In genomic region chr9:92191801-92192200, GRCh38 we compare ENCODE assay signal across 16 cellular contexts.
DNase-seq lines count a peak whose midpoint lies in the region; ATAC-seq and TF ChIP-seq lines count a peak whose summit lies in the region.
"Had no signal": no experiment of that assay in that cellular context is flagged by ENCODE, and none has a peak within 500 bp of the region (broad histone marks: within the 10 kb centered on the region; RNA-seq: fewer than 3 reads in every experiment).

No MANE protein-coding gene starts in this region.

- peaks cover 22 to 33% of the 10 kb centered on the region in 2 donors for H3K27me3 Mint-ChIP-seq in CD8-positive, alpha-beta memory T cell

- no peaks in the 10 kb centered on the region for H3K9me3 ChIP-seq in IMR-90 (ENCODE audit: control insufficient read depth, insufficient read depth, low read length)
- H3K9me3 ChIP-seq in mammary epithelial cell (replicated peaks; ENCODE audit: insufficient read depth, low read length): no peaks in the 10 kb centered on the region
- peaks cover 7% of the 10 kb centered on the region for H3K9me3 ChIP-seq in mesenchymal stem cell (ENCODE audit: control insufficient read depth, low read length)
- H3K9me3 ChIP-seq in CD8-positive, alpha-beta memory T cell (ENCODE audit: low read length): no peaks in the 10 kb centered on the region

- peaks cover 5% of the 10 kb centered on the region; the same call in 1 of the 2 replicates for H3K9me1 ChIP-seq in IMR-90 (ENCODE audit: insufficient read depth, low read length)

- H3K4me1 ChIP-seq in IMR-90 (ENCODE audit: control insufficient read depth, insufficient read depth, low read length) (peaks cover 18% of the 10 kb centered on the region), mammary epithelial cell (ENCODE audit: insufficient read depth, low read length) (no peaks in the 10 kb centered on the region), mesenchymal stem cell (ENCODE audit: control insufficient read depth, insufficient read depth, low read depth, low read length) (peaks cover 26% of the 10 kb centered on the region)
- H3K4me1 ChIP-seq in CD8-positive, alpha-beta memory T cell (ENCODE audit: insufficient read depth, low read length): no peaks in the 10 kb centered on the region

- H3K79me1 ChIP-seq in IMR-90 (ENCODE audit: low read depth in 1 of 2, low read length in 2 of 2) (no peaks in the 10 kb centered on the region), mesenchymal stem cell (replicated peaks; ENCODE audit: low read length, poor library complexity, severe bottlenecking) (no peaks in the 10 kb centered on the region)

- H2AK9ac ChIP-seq in IMR-90 (replicated peaks; ENCODE audit: low read depth, low read length, poor library complexity): no peak overlapping the region

- dilution Hi-C loops in IMR-90 (cut with HindIII; ENCODE audit: low sequenced_read_pairs, unreplicated experiment): no loop called here
- dilution Hi-C loops in mammary epithelial cell (cut with HindIII; ENCODE audit: low sequenced_read_pairs): no loop called here

- TF ChIP-seq RAD21 in IMR-90 (IDR thresholded peaks at IDR 0.05; ENCODE audit: low read length): no peak

- H2BK20ac ChIP-seq in IMR-90 (ENCODE audit: low read depth, low read length): peak overlapping the region; percentile 44; the same call in 1 of the 2 replicates

- in situ Hi-C loops in Caki2 (cut with HindIII; ENCODE audit: low pct_unique_long_range_greater_than_20kb, low sequenced_read_pairs) (no loop called here), IMR-90 (cut with MboI; ENCODE audit: low sequenced_read_pairs) (no loop called here), mammary epithelial cell (cut with MboI; ENCODE audit: low sequenced_read_pairs in 2 of 2) (no loop called here)

- H4K20me1 ChIP-seq in IMR-90 (ENCODE audit: insufficient read depth, low read length): no peaks in the 10 kb centered on the region
- no peaks in the 10 kb centered on the region for H4K20me1 ChIP-seq in mammary epithelial cell (ENCODE audit: insufficient read depth, low read length)

- DNase-seq in Caki2 (ENCODE audit: low read depth) (peak; percentile 10), IMR-90 (peak; percentile 59), mammary epithelial cell (peak; percentile 23), mesenchymal stem cell (no peak), NCI-H1092 (lab: John Stamatoyannopoulos, UW) (no peak), left ventricle myocardium superior (no peak)
- no peak for DNase-seq in CD8-positive, alpha-beta memory T cell
- DNase-seq: activated naive CD8-positive, alpha-beta T cell treated with anti-CD3 and anti-CD28 coated beads, Interleukin-2, amount 10 ng/mL, durations not matched to agents 7 days and 5 days; activated T-cell treated with anti-CD3 and anti-CD28 coated beads, Interleukin-2, amount 50 U/mL, for 4 hours; CD4-positive, alpha-beta memory T cell; GF-D8; NCI-H2107; posterior cingulate gyrus; SHP77 treated with DMSO at 0.1 percent for 48 hours; stimulated activated naive B cell treated with anti-CD40 and anti-IgM and Interleukin-4, amounts not matched to agents 10 μg/mL and 1 μg/mL and 100 μg/mL, for 72 hours had no signal

- H3K4me2 ChIP-seq in IMR-90 (ENCODE audit: low read depth, low read length) (no peak overlapping the region), mammary epithelial cell (ENCODE audit: insufficient read depth, low read depth, low read length) (no peak overlapping the region), mesenchymal stem cell (ENCODE audit: low read length, poor library complexity, severe bottlenecking) (no peak overlapping the region)

- H2AFZ ChIP-seq in IMR-90 (replicated peaks; ENCODE audit: low read length, poor library complexity) (no peak overlapping the region), mammary epithelial cell (ENCODE audit: low read depth, low read length) (no peak overlapping the region), mesenchymal stem cell (ENCODE audit: low read depth, low read length) (no peak overlapping the region)

- ATAC-seq in IMR-90 (ENCODE audit: low read depth) (peak; percentile 65), left ventricle myocardium superior (no peak)
- ATAC-seq: activated T-cell treated with anti-CD3 and anti-CD28 coated beads, Interleukin-2, amount 50 U/mL, for 4 hours; stimulated activated naive B cell treated with anti-CD40 and anti-IgM and Interleukin-4, amounts not matched to agents 10 μg/mL and 1 μg/mL and 100 μg/mL, for 72 hours had no signal

- TF ChIP-seq CTCF in IMR-90 (conservative IDR thresholded peaks at IDR 0.05; ENCODE audit: low read depth, low read length) (no peak), mammary epithelial cell (conservative IDR thresholded peaks at IDR 0.05 in 1 of 2, IDR thresholded peaks at IDR 0.05 in 1 of 2; ENCODE audit: extremely low read depth in 1 of 2, insufficient read depth in 1 of 2, low read depth in 1 of 2, low read length in 2 of 2) (no peak)

- POLR2A ChIA-PET in IMR-90 (lab: Charles Lee; ENCODE audit: unreplicated experiment): no interaction called here
- POLR2A ChIA-PET in CD8-positive, alpha-beta memory T cell (lab: Charles Lee): no interaction called here

- H2AK5ac ChIP-seq in IMR-90 (ENCODE audit: low read depth, low read length) (no peak overlapping the region), mesenchymal stem cell (ENCODE audit: low read length, severe bottlenecking) (no peak overlapping the region)

- no peak overlapping the region for H3K4me3 Mint-ChIP-seq in CD8-positive, alpha-beta memory T cell
- H3K4me3 Mint-ChIP-seq: activated naive CD8-positive, alpha-beta T cell treated with anti-CD3 and anti-CD28 coated beads, Interleukin-2, amount 10 ng/mL, durations not matched to agents 7 days and 5 days; activated T-cell treated with anti-CD3 and anti-CD28 coated beads, Interleukin-2, amount 50 U/mL, for 4 hours; CD4-positive, alpha-beta memory T cell; central memory CD8-positive, alpha-beta T cell; stimulated activated naive B cell treated with anti-CD40 and anti-IgM and Interleukin-4, amounts not matched to agents 10 μg/mL and 1 μg/mL and 100 μg/mL, for 72 hours had no signal

- H3K36me3 ChIP-seq in IMR-90 (ENCODE audit: control insufficient read depth, insufficient read depth, low read length) (no peaks in the 10 kb centered on the region), mammary epithelial cell (ENCODE audit: insufficient read depth, low read length) (no peaks in the 10 kb centered on the region), mesenchymal stem cell (ENCODE audit: control insufficient read depth in 1 of 2, insufficient read depth in 2 of 2, low read depth in 1 of 2, low read length in 2 of 2) (no peaks in the 10 kb centered on the region)
- H3K36me3 ChIP-seq in CD8-positive, alpha-beta memory T cell (ENCODE audit: insufficient read depth, low read length): no peaks in the 10 kb centered on the region

- H3K23ac ChIP-seq in IMR-90 (ENCODE audit: low read depth, low read length): no peak overlapping the region
- no peak overlapping the region for H3K23ac ChIP-seq in mesenchymal stem cell (ENCODE audit: low read length in 2 of 2)

- H3K14ac ChIP-seq in IMR-90 (replicated peaks; ENCODE audit: low read depth, low read length): no peak overlapping the region
- no peak overlapping the region for H3K14ac ChIP-seq in mesenchymal stem cell (ENCODE audit: low read length in 2 of 2)

- no peak overlapping the region for H3K27ac Mint-ChIP-seq in CD8-positive, alpha-beta memory T cell
- H3K27ac Mint-ChIP-seq: activated naive CD8-positive, alpha-beta T cell treated with anti-CD3 and anti-CD28 coated beads, Interleukin-2, amount 10 ng/mL, durations not matched to agents 7 days and 5 days; stimulated activated naive B cell treated with anti-CD40 and anti-IgM and Interleukin-4, amounts not matched to agents 10 μg/mL and 1 μg/mL and 100 μg/mL, for 72 hours had no signal

- H3K56ac ChIP-seq in IMR-90 (ENCODE audit: extremely low read depth, insufficient read depth, low read length): no peak overlapping the region

- H3K9ac ChIP-seq in IMR-90 (ENCODE audit: low read depth, low read length): no peak overlapping the region
- H3K9ac ChIP-seq in mammary epithelial cell (ENCODE audit: insufficient read depth, low read length): no peak overlapping the region
- no peak overlapping the region for H3K9ac ChIP-seq in mesenchymal stem cell (ENCODE audit: low read length)

- H3K4ac ChIP-seq in IMR-90 (ENCODE audit: low read depth, low read length): no peak overlapping the region; the same call in 1 of the 2 replicates
- H3K4ac ChIP-seq in mesenchymal stem cell (ENCODE audit: low read depth in 1 of 2, low read length in 2 of 2): no peak overlapping the region

- no peak overlapping the region for H2BK12ac ChIP-seq in mesenchymal stem cell (ENCODE audit: low read length in 2 of 2)

- peaks cover 0 to 4% (median 0%) of the 10 kb centered on the region in 3 donors for H3K36me3 Mint-ChIP-seq in CD8-positive, alpha-beta memory T cell
- H3K36me3 Mint-ChIP-seq: activated naive CD8-positive, alpha-beta T cell treated with anti-CD3 and anti-CD28 coated beads, Interleukin-2, amount 10 ng/mL, durations not matched to agents 7 days and 5 days; CD4-positive, alpha-beta memory T cell; stimulated activated naive B cell treated with anti-CD40 and anti-IgM and Interleukin-4, amounts not matched to agents 10 μg/mL and 1 μg/mL and 100 μg/mL, for 72 hours had no signal

- no peak overlapping the region for H3K27ac ChIP-seq in IMR-90 (ENCODE audit: insufficient read depth, low read length)
- H3K27ac ChIP-seq in mammary epithelial cell (ENCODE audit: insufficient read depth, low read depth, low read length): no peak overlapping the region
- H3K27ac ChIP-seq in mesenchymal stem cell (ENCODE audit: low read length, poor library complexity, severe bottlenecking): no peak overlapping the region
- no peak overlapping the region for H3K27ac ChIP-seq in CD8-positive, alpha-beta memory T cell (ENCODE audit: low read depth, low read length)

- H3K27me3 ChIP-seq in IMR-90 (ENCODE audit: control insufficient read depth, insufficient read depth, low read length) (no peaks in the 10 kb centered on the region), mammary epithelial cell (ENCODE audit: insufficient read depth, low read length) (no peaks in the 10 kb centered on the region), mesenchymal stem cell (ENCODE audit: control insufficient read depth in 1 of 2, insufficient read depth in 1 of 2, low read length in 2 of 2) (peaks cover 0 to 31% of the 10 kb centered on the region in 2 experiments)
- H3K27me3 ChIP-seq in CD8-positive, alpha-beta memory T cell (ENCODE audit: insufficient read depth, low read length, poor library complexity, severe bottlenecking): no peaks in the 10 kb centered on the region

- H3K18ac ChIP-seq in IMR-90 (ENCODE audit: low read depth, low read length) (no peak overlapping the region), mesenchymal stem cell (ENCODE audit: low read depth in 1 of 2, low read length in 2 of 2) (peak overlapping the region in 1 of 2 experiments; percentile 21)

- TF ChIP-seq POLR2A in IMR-90 (IDR thresholded peaks at IDR 0.05; ENCODE audit: low read depth, low read length): no peak

- intact Hi-C loops in IMR-90 (cut with micrococcal nuclease): no loop called here
- intact Hi-C loops in mammary epithelial cell (cut with micrococcal nuclease): no loop called here
- intact Hi-C loops in left ventricle myocardium superior (cut with micrococcal nuclease): no loop called here

- no CpG with 5 or more reads among the region's 6 CpGs for WGBS in IMR-90 (ENCODE audit: extremely low coverage in 2 of 2, insufficient read length in 1 of 2), 2 experiments
- WGBS in mammary epithelial cell (ENCODE audit: low coverage, missing lambda C conversion rate): 86% methylated on average over 2 of the region's 6 CpGs
- 80% methylated on average over 4 of the region's 6 CpGs for WGBS in mesenchymal stem cell

- H3K4me1 Mint-ChIP-seq in CD8-positive, alpha-beta memory T cell: no peaks in the 10 kb centered on the region
- H3K4me1 Mint-ChIP-seq: activated naive CD8-positive, alpha-beta T cell treated with anti-CD3 and anti-CD28 coated beads, Interleukin-2, amount 10 ng/mL, durations not matched to agents 7 days and 5 days; CD4-positive, alpha-beta memory T cell; central memory CD8-positive, alpha-beta T cell had no signal

- no peak overlapping the region; the same call in 1 of the 2 replicates for H4K91ac ChIP-seq in IMR-90 (ENCODE audit: insufficient read depth, low read depth, low read length)
- H4K91ac ChIP-seq in mesenchymal stem cell (ENCODE audit: low read length): peak overlapping the region; percentile 46

- H3K79me2 ChIP-seq in mammary epithelial cell (ENCODE audit: insufficient read depth, low read length): no peaks in the 10 kb centered on the region

- H2BK15ac ChIP-seq in IMR-90 (ENCODE audit: low read depth, low read length): no peak overlapping the region
- no peak overlapping the region for H2BK15ac ChIP-seq in mesenchymal stem cell (ENCODE audit: low read depth, poor library complexity, severe bottlenecking)

- H3K9me3 Mint-ChIP-seq in CD8-positive, alpha-beta memory T cell: peaks cover 0 to 3% (median 0%) of the 10 kb centered on the region in 5 donors
- H3K9me3 Mint-ChIP-seq: activated naive CD8-positive, alpha-beta T cell treated with anti-CD3 and anti-CD28 coated beads, Interleukin-2, amount 10 ng/mL, durations not matched to agents 7 days and 5 days; activated T-cell treated with anti-CD3 and anti-CD28 coated beads, Interleukin-2, amount 50 U/mL, for 4 hours; central memory CD8-positive, alpha-beta T cell had no signal

- H2BK120ac ChIP-seq in IMR-90 (ENCODE audit: low read depth, low read length) (peak overlapping the region; percentile 34), mesenchymal stem cell (ENCODE audit: low read depth, low read length) (no peak overlapping the region)

- BruUV-seq in IMR-90 (replicated peaks; lab: Mats Ljungman, UMichigan) (no TSS peak), mammary epithelial cell (replicated peaks; lab: Mats Ljungman, UMichigan) (no TSS peak)

- H4K8ac ChIP-seq in IMR-90 (ENCODE audit: low read depth in 2 of 2, low read length in 2 of 2): 0 out of 4 replicates have a peak overlapping the region, but pooled peaks of 1 of the 2 experiments have one; percentile 30
- peak overlapping the region; percentile 55 for H4K8ac ChIP-seq in mesenchymal stem cell (ENCODE audit: low read length)

- H4K5ac ChIP-seq in IMR-90 (ENCODE audit: low read depth, low read length): peak overlapping the region; percentile 8; the same call in 1 of the 2 replicates

- no peak overlapping the region for H3K4me3 ChIP-seq in IMR-90 (ENCODE audit: insufficient read depth, low read depth, low read length)
- no peak overlapping the region for H3K4me3 ChIP-seq in mammary epithelial cell (replicated peaks in 1 of 3; ENCODE audit: insufficient read depth in 1 of 3, low read depth in 2 of 3, low read length in 3 of 3)
- H3K4me3 ChIP-seq in mesenchymal stem cell (ENCODE audit: insufficient read depth in 1 of 2, low read depth in 1 of 2, low read length in 2 of 2): no peak overlapping the region
- no peak overlapping the region for H3K4me3 ChIP-seq in CD8-positive, alpha-beta memory T cell (ENCODE audit: low read length)

- CTCF ChIA-PET in IMR-90 (lab: Yijun Ruan, JAX): no interaction called here
- CTCF ChIA-PET in mammary epithelial cell (lab: Charles Lee; ENCODE audit: low non-redundant PET): no interaction called here
- CTCF ChIA-PET in CD8-positive, alpha-beta memory T cell (lab: Charles Lee): interaction anchor here (1.2 kb wide), 1 partner anchor 54 kb away, joined by 3 read pairs; no protein-coding TSS in a partner anchor

- H2BK5ac ChIP-seq in IMR-90 (ENCODE audit: low read depth, low read length, poor library complexity, severe bottlenecking) (no peak overlapping the region), mesenchymal stem cell (ENCODE audit: low read depth, low read length, poor library complexity, severe bottlenecking) (no peak overlapping the region)

Comparison
In these comparisons a context has a peak if more than half of its experiments do, and no peak if none do; other contexts are left out.
1. DNase-seq: peak in Caki2 (single experiment), IMR-90 (single experiment) and mammary epithelial cell (single experiment); none in mesenchymal stem cell (single experiment), NCI-H1092 (single experiment), left ventricle myocardium superior (single experiment) and CD8-positive, alpha-beta memory T cell (0 of 5).